13 cellular contexts compared by ENCODE assay signal in the genomic region with DNA sequence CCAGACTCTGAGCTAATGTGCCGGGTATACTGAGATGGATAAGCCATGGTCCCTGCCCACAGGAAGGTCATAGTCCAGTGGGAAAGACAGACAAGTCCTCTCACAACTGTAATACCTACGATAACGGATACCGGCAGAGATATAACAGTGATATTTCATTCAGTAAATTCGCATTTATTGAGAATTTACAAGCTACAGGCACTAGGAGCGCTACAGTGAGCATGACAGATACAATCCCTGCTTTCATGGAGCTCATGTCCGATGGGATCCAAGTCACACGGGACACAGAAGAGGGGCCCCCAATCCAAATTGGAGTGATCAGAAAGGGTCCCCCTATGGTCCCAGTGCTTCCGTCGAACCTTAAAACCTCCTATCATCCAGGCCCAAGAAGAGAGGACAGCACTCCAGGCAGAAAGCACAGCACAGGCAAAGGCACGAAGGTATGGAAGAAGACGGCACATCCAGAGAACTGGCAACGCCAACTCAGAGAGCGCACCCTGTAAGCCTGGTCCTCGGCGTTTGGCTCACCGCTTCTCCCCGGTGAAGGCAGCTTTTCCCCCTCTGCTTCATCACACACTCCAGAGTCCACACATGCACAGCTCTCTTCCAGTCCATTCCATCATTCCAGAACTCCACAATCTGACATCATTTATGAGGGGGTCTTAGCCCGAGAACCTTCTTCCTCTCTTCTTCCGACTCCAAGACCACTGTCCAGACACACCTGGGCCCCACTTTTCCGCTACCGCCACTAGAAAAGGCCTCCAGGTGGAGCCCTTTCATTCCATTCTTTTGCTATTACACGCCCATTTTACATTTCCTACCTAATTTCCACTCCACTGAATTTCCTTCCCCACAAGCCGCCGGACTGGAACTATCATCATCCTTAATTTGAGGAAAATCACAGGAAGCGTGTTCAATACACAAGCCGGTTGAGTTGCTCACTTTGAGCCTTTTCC. TPM values are rescaled to one million over a fixed set of nuclear protein-coding genes. Genes with fewer than 3 reads are reported as not detected.
DNase-seq lines count a peak whose midpoint lies in the region; ATAC-seq, FAIRE-seq and TF ChIP-seq lines count a peak whose summit lies in the region.
"Had no signal": no experiment of that assay in that cellular context is flagged by ENCODE, and none has a peak within 500 bp of the region (broad histone marks: within the 10 kb centered on the region; RNA-seq: fewer than 3 reads in every experiment).

No MANE protein-coding gene starts in this region.

- ATAC-seq in HG03378 (IDR thresholded peaks at IDR 0.05; ENCODE audit: unreplicated experiment) (no peak), HG02973 (IDR thresholded peaks at IDR 0.05; ENCODE audit: unreplicated experiment) (no peak)
- ATAC-seq: lower lobe of right lung, T-cell had no signal

- H3K4me3 Mint-ChIP-seq in HFFc6 = no peak overlapping the region
- H3K4me3 Mint-ChIP-seq: CD4-positive, CD25-positive, alpha-beta regulatory T cell; T-cell had no signal

- no peaks in the 10 kb centered on the region for H3K4me1 Mint-ChIP-seq in HFFc6 (ENCODE audit: low read depth)
- H3K4me1 Mint-ChIP-seq: T-cell had no signal

- H3K36me3 Mint-ChIP-seq in HFFc6 (ENCODE audit: low read depth) = no peaks in the 10 kb centered on the region
- H3K36me3 Mint-ChIP-seq: CD4-positive, CD25-positive, alpha-beta regulatory T cell; T-cell had no signal

- no peaks in the 10 kb centered on the region for H3K9me1 ChIP-seq in keratinocyte (ENCODE audit: control insufficient read depth, extremely low read depth, insufficient read depth, low read length)

- H3K79me2 ChIP-seq in keratinocyte (ENCODE audit: control insufficient read depth, insufficient read depth, low read length) = no peaks in the 10 kb centered on the region

- H3K27ac ChIP-seq in VCaP = no peak overlapping the region
- no peak overlapping the region for H3K27ac ChIP-seq in keratinocyte (ENCODE audit: control insufficient read depth, insufficient read depth, low read length)
- H3K27ac ChIP-seq: lower lobe of right lung had no signal

- DNase-seq in Daoy (ENCODE audit: low read depth) (peak; percentile 9), HFFc6 (no peak), keratinocyte (ENCODE audit: low read depth, low spot score) (no peak), HUDEP-2 (lab: John Stamatoyannopoulos, UW; ENCODE audit: unreplicated experiment in 76 of 76) (no peak)
- DNase-seq: CD4-positive, CD25-positive, alpha-beta regulatory T cell; glutamatergic neuron; lower lobe of right lung; NCI-H1105 treated with DMSO at 0.1 percent for 48 hours; T-cell had no signal

- H3K9ac ChIP-seq in keratinocyte (ENCODE audit: control insufficient read depth, extremely low read depth, insufficient read depth, low read length) = no peak overlapping the region

- no peaks in the 10 kb centered on the region for H3K9me3 ChIP-seq in keratinocyte (ENCODE audit: control insufficient read depth, low read depth, low read length)
- H3K9me3 ChIP-seq: lower lobe of right lung had no signal

- no peak for FAIRE-seq in keratinocyte (lab: Jason Lieb, UNC)

- dilution Hi-C loops in keratinocyte (cut with MboI; ENCODE audit: extremely low pct_ligation_motif_present, low sequenced_read_pairs) = no loop called here

- no peaks in the 10 kb centered on the region for H3K36me3 ChIP-seq in keratinocyte (ENCODE audit: control insufficient read depth in 2 of 2, extremely low read depth in 1 of 2, insufficient read depth in 2 of 2, low read length in 2 of 2)
- H3K36me3 ChIP-seq: lower lobe of right lung had no signal

- H3K27me3 Mint-ChIP-seq in HFFc6 (ENCODE audit: insufficient read depth) = peaks cover 33% of the 10 kb centered on the region

- peaks cover 13% of the 10 kb centered on the region for H3K27me3 ChIP-seq in keratinocyte (ENCODE audit: control insufficient read depth, extremely low read depth, insufficient read depth, low read length)

- H3K4me3 ChIP-seq in keratinocyte (ENCODE audit: control insufficient read depth in 2 of 3, extremely low read depth in 1 of 3, insufficient read depth in 2 of 3, low read depth in 1 of 3, low read length in 3 of 3) = no peak overlapping the region
- H3K4me3 ChIP-seq: lower lobe of right lung had no signal

- no peak overlapping the region for H2AFZ ChIP-seq in keratinocyte (ENCODE audit: control insufficient read depth, low read length)

- no peaks in the 10 kb centered on the region for H4K20me1 ChIP-seq in keratinocyte (ENCODE audit: control insufficient read depth, extremely low read depth, insufficient read depth, low read length)

- TF ChIP-seq CTCF in HFFc6 (IDR thresholded peaks at IDR 0.05) = peak; percentile 35; the same call in 1 of the 2 replicates
- TF ChIP-seq CTCF in VCaP (conservative IDR thresholded peaks at IDR 0.05) = peak; percentile 73
- peak; percentile 42 to 62 (median 50) for TF ChIP-seq CTCF in keratinocyte (optimal IDR thresholded peaks at IDR 0.05 in 1 of 3, IDR thresholded peaks at IDR 0.05 in 1 of 3, conservative IDR thresholded peaks at IDR 0.05 in 1 of 3; ENCODE audit: extremely low read depth in 1 of 3, insufficient read depth in 2 of 3, low read length in 3 of 3)

- no peak overlapping the region for H3K27ac Mint-ChIP-seq in HFFc6
- H3K27ac Mint-ChIP-seq: CD4-positive, CD25-positive, alpha-beta regulatory T cell; T-cell had no signal

- no peaks in the 10 kb centered on the region for H3K4me1 ChIP-seq in keratinocyte (ENCODE audit: control insufficient read depth, extremely low read depth, insufficient read depth, low read length)
- H3K4me1 ChIP-seq: lower lobe of right lung had no signal

- no peaks in the 10 kb centered on the region for H3K9me3 Mint-ChIP-seq in HFFc6
- H3K9me3 Mint-ChIP-seq: T-cell had no signal

- H3K4me2 ChIP-seq in keratinocyte (ENCODE audit: control insufficient read depth, extremely low read depth, insufficient read depth, low read depth, low read length) = no peak overlapping the region

RNA-seq across cellular contexts. Expression of a gene that starts 47.8 kb away (rescaled TPM):
- total RNA-seq in Daoy (2014; rRNA removed; shearing (Covaris generic)) = 0.17 TPM in 1 of 2 replicates, not detected in the other
- not detected for total RNA-seq in HFFc6 (2021; fragmentation: NEBNext Ultra II Directional; extraction: Animal tissue kit (Norgen Biotek cat#: 25700))
- polyA plus RNA-seq in keratinocyte = not detected in 3 replicates
- not detected for polyA plus RNA-seq in keratinocyte (2011; ENCODE audit: low read depth)
- polyA plus RNA-seq in keratinocyte (2011; cell fraction: cytosol; rRNA removed) = not detected in 2 replicates
- not detected in 2 replicates for polyA plus RNA-seq in keratinocyte (2011; cell fraction: nucleus; rRNA removed)
- polyA plus RNA-seq in keratinocyte (2012; ENCODE audit: low replicate concordance) = not detected in 2 replicates
- not detected in 3 replicates for polyA minus RNA-seq in keratinocyte
- not detected for polyA minus RNA-seq in keratinocyte (2011; cell fraction: cytosol; rRNA and poly(A)+ RNA removed)
- not detected in 2 replicates for polyA minus RNA-seq in keratinocyte (2011; cell fraction: nucleus; rRNA and poly(A)+ RNA removed)
- total RNA-seq: CD4-positive, CD25-positive, alpha-beta regulatory T cell; lower lobe of right lung; subcutaneous adipose tissue had no signal
- polyA plus RNA-seq: CD4-positive, CD25-positive, alpha-beta regulatory T cell had no signal

RNA-seq across cellular contexts. Expression of a gene that starts 54.5 kb away (rescaled TPM):
- total RNA-seq in Daoy (2014; rRNA removed; shearing (Covaris generic)) = 37.7 and 38.8 TPM in 2 replicates
- 10 to 100 TPM; 34.9 to 42.0 (median 41.6) TPM for total RNA-seq in HFFc6 (2021; fragmentation: NEBNext Ultra II Directional; extraction: Animal tissue kit (Norgen Biotek cat#: 25700))
- polyA plus RNA-seq in keratinocyte = 27.0 to 33.3 TPM (median 30.9 TPM) in 3 replicates
- polyA plus RNA-seq in keratinocyte (2011; ENCODE audit: low read depth) = 25.9 TPM
- polyA plus RNA-seq in keratinocyte (2011; cell fraction: cytosol; rRNA removed) = 21.4 and 34.2 TPM in 2 replicates
- polyA plus RNA-seq in keratinocyte (2011; cell fraction: nucleus; rRNA removed) = 30.0 and 37.8 TPM in 2 replicates
- polyA plus RNA-seq in keratinocyte (2012; ENCODE audit: low replicate concordance) = 28.3 and 48.5 TPM in 2 replicates
- 21.7 to 25.8 TPM (median 24.0 TPM) in 3 replicates for polyA minus RNA-seq in keratinocyte
- 16.3 TPM for polyA minus RNA-seq in keratinocyte (2011; cell fraction: cytosol; rRNA and poly(A)+ RNA removed)
- polyA minus RNA-seq in keratinocyte (2011; cell fraction: nucleus; rRNA and poly(A)+ RNA removed) = 14.7 and 16.8 TPM in 2 replicates
